Comparison of ENCODE assay signal across 1 cellular context in genomic region chr9:4792572-4793411, GRCh38.
TF ChIP-seq lines count a peak whose summit lies in the region.

Gene RCL1 (plus strand): TSS chr9:4792944. CDS start chr9:4793092, 148 bp downstream.

TF ChIP-seq in HepG2, 621 proteins besides CTCF, POLR2A, EP300 and RAD21 (continued from another document and continues in another):
- TF ChIP-seq PAXIP1 (CRISPR knock-in tag; conservative IDR thresholded peaks at IDR 0.05) = peak; percentile 28; the same call in 1 of the 2 replicates
- no peak; the same call in 1 of the 2 replicates for TF ChIP-seq AHR (CRISPR knock-in tag; IDR thresholded peaks at IDR 0.05)
- no peak for TF ChIP-seq NR2F2 (IDR thresholded peaks at IDR 0.05; ENCODE audit: borderline replicate concordance, low read depth)
- no peak for TF ChIP-seq ZNF24 (IDR thresholded peaks at IDR 0.05)
- no peak for TF ChIP-seq HDAC6 (IDR thresholded peaks at IDR 0.05; ENCODE audit: low read depth, low read length)
- TF ChIP-seq NFIB (CRISPR knock-in tag; IDR thresholded peaks at IDR 0.05; ENCODE audit: borderline replicate concordance) = no peak
- no peak for TF ChIP-seq HMGA1 (CRISPR knock-in tag; conservative IDR thresholded peaks at IDR 0.05)
- TF ChIP-seq ZHX2 (IDR thresholded peaks at IDR 0.05; ENCODE audit: low read depth) = no peak
- TF ChIP-seq ZHX2 (CRISPR knock-in tag; IDR thresholded peaks at IDR 0.05; ENCODE audit: borderline replicate concordance) = no peak; the same call in 1 of the 2 replicates
- TF ChIP-seq TERF1 (CRISPR knock-in tag; IDR thresholded peaks at IDR 0.05) = peak; percentile 75; the same call in 1 of the 2 replicates
- TF ChIP-seq EZH2 (conservative IDR thresholded peaks at IDR 0.05; ENCODE audit: low read depth, low read length) = no peak
- no peak for TF ChIP-seq POLR2AphosphoS2 (IDR thresholded peaks at IDR 0.05; ENCODE audit: low read depth, low read length)
- no peak for TF ChIP-seq GTF2F1 (IDR thresholded peaks at IDR 0.05; ENCODE audit: low read length)
- TF ChIP-seq ZFP36 (IDR thresholded peaks at IDR 0.05; ENCODE audit: borderline replicate concordance, low read depth, low read length, partially characterized antibody) = peak; percentile 10
- TF ChIP-seq ZBTB25 (CRISPR knock-in tag; IDR thresholded peaks at IDR 0.05) = no peak
- TF ChIP-seq MTF1 (CRISPR knock-in tag; IDR thresholded peaks at IDR 0.05) = no peak
- TF ChIP-seq TOPORS (CRISPR knock-in tag; IDR thresholded peaks at IDR 0.05) = no peak
- TF ChIP-seq U2AF2 (IDR thresholded peaks at IDR 0.05; ENCODE audit: low read depth, low read length) = no peak
- TF ChIP-seq ZFYVE20 (CRISPR knock-in tag; IDR thresholded peaks at IDR 0.05; ENCODE audit: borderline replicate concordance, low read depth) = no peak
- no peak for TF ChIP-seq ZNF605 (CRISPR knock-in tag; IDR thresholded peaks at IDR 0.05)
- TF ChIP-seq MLX (CRISPR knock-in tag; IDR thresholded peaks at IDR 0.05) = peak; percentile 49; the same call in 1 of the 2 replicates
- no peak for TF ChIP-seq TMF1 (CRISPR knock-in tag; IDR thresholded peaks at IDR 0.05; ENCODE audit: low read depth)
- 0 out of 2 replicates have a peak, but pooled peaks have one; percentile 67 for TF ChIP-seq ZFP90 (CRISPR knock-in tag; IDR thresholded peaks at IDR 0.05; ENCODE audit: borderline replicate concordance)
- TF ChIP-seq KLF16 (CRISPR knock-in tag; IDR thresholded peaks at IDR 0.05) = peak in 1 of 2 experiments; percentile 71; a peak in 1 of 4 replicates
- no peak for TF ChIP-seq THAP8 (CRISPR knock-in tag; IDR thresholded peaks at IDR 0.05; ENCODE audit: borderline replicate concordance)
- no peak for TF ChIP-seq TBP (CRISPR knock-in tag; IDR thresholded peaks at IDR 0.05)
- TF ChIP-seq ZNF513 (CRISPR knock-in tag; conservative IDR thresholded peaks at IDR 0.05) = no peak
- no peak for TF ChIP-seq ZNF674 (CRISPR knock-in tag; IDR thresholded peaks at IDR 0.05; ENCODE audit: low read depth)
- TF ChIP-seq ZBTB34 (CRISPR knock-in tag; IDR thresholded peaks at IDR 0.05) = no peak
- TF ChIP-seq ZNF205 (CRISPR knock-in tag; IDR thresholded peaks at IDR 0.05) = peak; percentile 7; the same call in 1 of the 2 replicates
- TF ChIP-seq ZNF263 (CRISPR knock-in tag; IDR thresholded peaks at IDR 0.05) = no peak
- 0 out of 2 replicates have a peak, but pooled peaks have one; percentile 49 for TF ChIP-seq ZNF264 (CRISPR knock-in tag; IDR thresholded peaks at IDR 0.05)
- TF ChIP-seq ARNT2 (CRISPR knock-in tag; IDR thresholded peaks at IDR 0.05; ENCODE audit: low read depth) = peak; percentile 83
- TF ChIP-seq ZSCAN21 (CRISPR knock-in tag; IDR thresholded peaks at IDR 0.05; ENCODE audit: borderline replicate concordance) = peak; percentile 90
- TF ChIP-seq ZBTB39 (CRISPR knock-in tag; IDR thresholded peaks at IDR 0.05) = 0 out of 2 replicates have a peak, but pooled peaks have one; percentile 26
- no peak for TF ChIP-seq CENPBD1 (CRISPR knock-in tag; IDR thresholded peaks at IDR 0.05; ENCODE audit: borderline replicate concordance, low read depth)
- TF ChIP-seq ZMYM4 (CRISPR knock-in tag; IDR thresholded peaks at IDR 0.05) = peak; percentile 84
- peak; percentile 76 for TF ChIP-seq KDM2A (CRISPR knock-in tag; IDR thresholded peaks at IDR 0.05; ENCODE audit: borderline replicate concordance, low read depth)
- TF ChIP-seq MTERF4 (CRISPR knock-in tag; IDR thresholded peaks at IDR 0.05) = 0 out of 2 replicates have a peak, but pooled peaks have one; percentile 84
- no peak for TF ChIP-seq ZNF121 (CRISPR knock-in tag; IDR thresholded peaks at IDR 0.05)
- no peak; the same call in 1 of the 2 replicates for TF ChIP-seq ZSCAN9 (CRISPR knock-in tag; IDR thresholded peaks at IDR 0.05; ENCODE audit: borderline replicate concordance)
- TF ChIP-seq PAWR (CRISPR knock-in tag; IDR thresholded peaks at IDR 0.05; ENCODE audit: borderline replicate concordance) = no peak
- no peak; the same call in 1 of the 2 replicates for TF ChIP-seq FOXC1 (CRISPR knock-in tag; IDR thresholded peaks at IDR 0.05; ENCODE audit: borderline replicate concordance)
